In genomic region chr17:49341356-49341755, GRCh38 we compare ENCODE assay signal across 11 cellular contexts. TPM values are rescaled to one million over a fixed set of nuclear protein-coding genes. Genes with fewer than 3 reads are reported as not detected.
DNase-seq lines count a peak whose midpoint lies in the region; ATAC-seq and TF ChIP-seq lines count a peak whose summit lies in the region.
"Had no signal": no experiment of that assay in that cellular context is flagged by ENCODE, and none has a peak within 500 bp of the region (broad histone marks: within the 10 kb centered on the region; RNA-seq: fewer than 3 reads in every experiment).

No MANE protein-coding gene starts in this region.

- CTCF ChIA-PET in activated B cell treated with CpG ODN at 0.5 μM for 24 hours (lab: Charles Lee) = interaction anchor here (0.7 to 4.8 kb wide), 2 partner anchors 17 to 25 kb away, joined by 3 to 19 read pairs; no protein-coding TSS in a partner anchor

- DNase-seq in stimulated activated naive CD8-positive, alpha-beta T cell treated with anti-CD3 and anti-CD28 coated beads, Interleukin-15, Interleukin-2, amounts not matched to agents 100 U/mL and 50 U/mL, for 24 hours = no peak
- DNase-seq in activated B cell treated with CpG ODN at 0.5 μM for 24 hours (no peak), left kidney (ENCODE audit: low read depth, low spot score) (peak; percentile 34), iPS-NIHi11 (ENCODE audit: low spot score) (no peak), middle frontal gyrus (ENCODE audit: extremely low spot score, low spot score) (no peak), Kasumi-1 (lab: John Stamatoyannopoulos, UW) (no peak)
- DNase-seq: H7, mammary epithelial cell had no signal

- intact Hi-C loops in activated B cell treated with CpG ODN at 0.5 μM for 24 hours (cut with micrococcal nuclease) = loop anchor here (5.0 kb wide), 2 partner anchors 149 to 336 kb away; partner anchors contain the start of gene SPOP

- no peak for TF ChIP-seq CTCF in activated B cell treated with CpG ODN at 0.5 μM for 24 hours (IDR thresholded peaks at IDR 0.05)

- no peaks in the 10 kb centered on the region for H3K36me3 Mint-ChIP-seq in stimulated activated naive CD8-positive, alpha-beta T cell treated with anti-CD3 and anti-CD28 coated beads, Interleukin-15, Interleukin-2, amounts not matched to agents 100 ng/mL and 50 ng/mL, for 24 hours (ENCODE audit: low read depth)
- peaks cover 8% of the 10 kb centered on the region for H3K36me3 Mint-ChIP-seq in activated B cell treated with CpG ODN at 0.5 μM for 24 hours (ENCODE audit: low read depth)

- peak overlapping the region; percentile 96 for H3K27ac Mint-ChIP-seq in stimulated activated naive CD8-positive, alpha-beta T cell treated with anti-CD3 and anti-CD28 coated beads, Interleukin-15, Interleukin-2, amounts not matched to agents 100 ng/mL and 50 ng/mL, for 24 hours
- H3K27ac Mint-ChIP-seq in activated B cell treated with CpG ODN at 0.5 μM for 24 hours = peak overlapping the region; percentile 89

- H3K9me3 Mint-ChIP-seq in stimulated activated naive CD8-positive, alpha-beta T cell treated with anti-CD3 and anti-CD28 coated beads, Interleukin-15, Interleukin-2, amounts not matched to agents 100 ng/mL and 50 ng/mL, for 24 hours = no peaks in the 10 kb centered on the region
- H3K9me3 Mint-ChIP-seq in activated B cell treated with CpG ODN at 0.5 μM for 24 hours = no peaks in the 10 kb centered on the region

- H3K4me3 Mint-ChIP-seq in stimulated activated naive CD8-positive, alpha-beta T cell treated with anti-CD3 and anti-CD28 coated beads, Interleukin-15, Interleukin-2, amounts not matched to agents 100 ng/mL and 50 ng/mL, for 24 hours = peak overlapping the region; percentile 70
- peak overlapping the region; percentile 71 for H3K4me3 Mint-ChIP-seq in activated B cell treated with CpG ODN at 0.5 μM for 24 hours

- POLR2A ChIA-PET in activated B cell treated with CpG ODN at 0.5 μM for 24 hours (lab: Charles Lee) = interaction anchor here (0.6 to 5.6 kb wide), 3 partner anchors 19 to 62 kb away, joined by 11 to 85 read pairs (median 33); partner anchors contain the start of gene ZNF652

- H3K27me3 Mint-ChIP-seq in stimulated activated naive CD8-positive, alpha-beta T cell treated with anti-CD3 and anti-CD28 coated beads, Interleukin-15, Interleukin-2, amounts not matched to agents 100 ng/mL and 50 ng/mL, for 24 hours = no peaks in the 10 kb centered on the region
- H3K27me3 Mint-ChIP-seq in activated B cell treated with CpG ODN at 0.5 μM for 24 hours = no peaks in the 10 kb centered on the region

- peaks cover 83% of the 10 kb centered on the region for H3K4me1 Mint-ChIP-seq in stimulated activated naive CD8-positive, alpha-beta T cell treated with anti-CD3 and anti-CD28 coated beads, Interleukin-15, Interleukin-2, amounts not matched to agents 100 ng/mL and 50 ng/mL, for 24 hours (ENCODE audit: low read depth)
- peaks cover 64% of the 10 kb centered on the region for H3K4me1 Mint-ChIP-seq in activated B cell treated with CpG ODN at 0.5 μM for 24 hours

- no peak for ATAC-seq in stimulated activated naive CD8-positive, alpha-beta T cell treated with anti-CD3 and anti-CD28 coated beads, Interleukin-15, Interleukin-2, amounts not matched to agents 100 U/mL and 50 U/mL, for 24 hours
- ATAC-seq in activated B cell treated with CpG ODN at 0.5 μM for 24 hours (ENCODE audit: low read depth) = peak; percentile 43
- ATAC-seq in HG02870 (IDR thresholded peaks at IDR 0.05; ENCODE audit: unreplicated experiment) = no peak
- ATAC-seq: K562 had no signal

RNA-seq across cellular contexts. Expression of gene ZNF652, which starts 20.7 kb away (rescaled TPM):
- total RNA-seq in activated B cell treated with CpG ODN at 0.5 μM for 24 hours = 37.1 and 40.6 TPM in 2 replicates
